In genomic region chr4:88933414-88933813, GRCh38 we compare ENCODE assay signal across 25 cellular contexts.
"Had no signal": no experiment of that assay in that cellular context is flagged by ENCODE, and none has a peak within 500 bp of the region (broad histone marks: within the 10 kb centered on the region; RNA-seq: fewer than 3 reads in every experiment).

No MANE protein-coding gene starts in this region.

- H3K9me3 Mint-ChIP-seq: activated CD8-positive, alpha-beta T cell treated with anti-CD3 and anti-CD28 coated beads for 36 hours had no signal

- H3K27ac Mint-ChIP-seq: activated CD8-positive, alpha-beta T cell treated with anti-CD3 and anti-CD28 coated beads for 36 hours; activated naive CD4-positive, alpha-beta T cell treated with anti-CD3 and anti-CD28 coated beads, Interleukin-2, amount 50 U/mL, for 72 hours; activated T-cell treated with anti-CD3 and anti-CD28 coated beads, Interleukin-2, amount 50 U/mL, for 72 hours; activated T-helper 17 cell treated with anti-CD3 and anti-CD28 coated beads, Interleukin-2, amount 50 U/mL, for 72 hours had no signal

- ATAC-seq: activated CD8-positive, alpha-beta T cell treated with anti-CD3 and anti-CD28 coated beads for 36 hours; activated naive CD4-positive, alpha-beta T cell treated with anti-CD3 and anti-CD28 coated beads, Interleukin-2, amount 50 U/mL, for 72 hours; activated T-cell treated with anti-CD3 and anti-CD28 coated beads, Interleukin-2, amount 50 U/mL, for 72 hours; activated T-helper 17 cell treated with anti-CD3 and anti-CD28 coated beads, Interleukin-2, amount 50 U/mL, for 72 hours; body of pancreas; Panc1 had no signal

- DNase-seq: activated CD4-positive, alpha-beta T cell treated with anti-CD3 and anti-CD28 coated beads, Interleukin-2, amount 50 U/mL, for 4 hours; activated CD8-positive, alpha-beta T cell treated with anti-CD3 and anti-CD28 coated beads for 36 hours; activated effector memory CD4-positive, alpha-beta T cell treated with anti-CD3 and anti-CD28 coated beads, Interleukin-2, amount 50 U/mL, for 16 hours; activated naive CD4-positive, alpha-beta T cell; activated T-cell treated with anti-CD3 and anti-CD28 coated beads, Interleukin-2, amount 50 U/mL, for 1 hour; activated T-cell treated with anti-CD3 and anti-CD28 coated beads, Interleukin-2, amount 50 U/mL, for 72 hours; adrenal gland; body of pancreas; NCI-H1048; NCI-H1105 treated with DMSO at 0.1 percent for 48 hours; NCI-H1436; NCI-H1694; NCI-H1930; NCI-H2081 treated with DMSO at 0.1 percent for 48 hours; NCI-H226; NCI-H446 treated with DMSO at 0.1 percent for 48 hours; NCI-H524; SHP77 treated with DMSO at 0.1 percent for 48 hours; SK-N-SH; T-helper 1 cell; T-helper 2 cell; T-helper 9 cell had no signal

- H3K4me3 Mint-ChIP-seq: activated CD8-positive, alpha-beta T cell treated with anti-CD3 and anti-CD28 coated beads for 36 hours; activated T-cell treated with anti-CD3 and anti-CD28 coated beads, Interleukin-2, amount 50 U/mL, for 72 hours; activated T-helper 17 cell treated with anti-CD3 and anti-CD28 coated beads, Interleukin-2, amount 50 U/mL, for 72 hours had no signal

- H3K27me3 Mint-ChIP-seq: activated CD8-positive, alpha-beta T cell treated with anti-CD3 and anti-CD28 coated beads for 36 hours; activated T-helper 17 cell treated with anti-CD3 and anti-CD28 coated beads, Interleukin-2, amount 50 U/mL, for 72 hours had no signal
